8 cellular contexts compared by ENCODE assay signal in genomic region chr5:65924366-65925093, GRCh38. TPM values are rescaled to one million over a fixed set of nuclear protein-coding genes. Genes with fewer than 3 reads are reported as not detected.
DNase-seq lines count a peak whose midpoint lies in the region; ATAC-seq and TF ChIP-seq lines count a peak whose summit lies in the region.

No MANE protein-coding gene starts in this region.

- no peak for TF ChIP-seq POLR2A in GM18505 (IDR thresholded peaks at IDR 0.05; ENCODE audit: borderline replicate concordance, extremely low read depth, insufficient read depth, insufficient read length)

- H3K4me1 Mint-ChIP-seq in chondrocyte (ENCODE audit: low read depth), result peaks cover 38% of the 10 kb centered on the region

- no peak for ATAC-seq in GM18505 (IDR thresholded peaks at IDR 0.05; ENCODE audit: unreplicated experiment)

- no peaks in the 10 kb centered on the region for H3K27me3 Mint-ChIP-seq in chondrocyte (ENCODE audit: low read depth)

- no peaks in the 10 kb centered on the region for H3K36me3 Mint-ChIP-seq in chondrocyte (ENCODE audit: low read depth)

- no peak for TF ChIP-seq CTCF in chondrocyte (IDR thresholded peaks at IDR 0.05)

- DNase-seq in stimulated activated CD4-positive, alpha-beta T cell treated with anti-CD3 and anti-CD28 coated beads, Interleukin-4, amount 100 ng/mL, for 24 hours, result peak; percentile 8
- no peak for DNase-seq in stimulated activated CD4-positive, alpha-beta T cell treated with anti-CD3 and anti-CD28 coated beads, Interleukin-4, amount 100 ng/mL, for 1 hour
- peak; percentile 59 for DNase-seq in NCI-H2107 treated with DMSO at 0.1 percent for 48 hours (lab: John Stamatoyannopoulos, UW; ENCODE audit: unreplicated experiment)
- no peak for DNase-seq in chondrocyte (ENCODE audit: low spot score)
- DNase-seq in midbrain (lab: John Stamatoyannopoulos, UW), result peak; percentile 83
- DNase-seq in NCI-H446 treated with DMSO at 0.1 percent for 48 hours (lab: John Stamatoyannopoulos, UW), result no peak
- DNase-seq in A172 (ENCODE audit: low spot score), result no peak

- peak overlapping the region; percentile 94 for H3K27ac Mint-ChIP-seq in chondrocyte (ENCODE audit: unreplicated experiment)

- no peaks in the 10 kb centered on the region for H3K9me3 Mint-ChIP-seq in chondrocyte (ENCODE audit: low read depth)

- H3K4me3 Mint-ChIP-seq in chondrocyte (ENCODE audit: unreplicated experiment), result peak overlapping the region; percentile 79

RNA-seq across cellular contexts. Expression of gene ERBIN, which starts 1.8 kb away (rescaled TPM):
- 58.6 to 64.3 TPM (median 63.8 TPM) in 3 replicates for total RNA-seq in chondrocyte
- 114 and 125 TPM in 2 replicates for total RNA-seq in A172 (2014; rRNA removed; shearing (Covaris generic))

Comparison
In these comparisons a context has a peak if more than half of its experiments do, and no peak if none do; other contexts are left out.
1. DNase-seq: peak in stimulated activated CD4-positive, alpha-beta T cell treated with anti-CD3 and anti-CD28 coated beads, Interleukin-4, amount 100 ng/mL, for 24 hours (single experiment), NCI-H2107 treated with DMSO at 0.1 percent for 48 hours (single experiment) and midbrain (single experiment); none in stimulated activated CD4-positive, alpha-beta T cell treated with anti-CD3 and anti-CD28 coated beads, Interleukin-4, amount 100 ng/mL, for 1 hour (single experiment), chondrocyte (single experiment), NCI-H446 treated with DMSO at 0.1 percent for 48 hours (single experiment) and A172 (single experiment).